30 cellular contexts compared by ENCODE assay signal in genomic region chr4:11904991-11905760, GRCh38.
DNase-seq lines count a peak whose midpoint lies in the region; ATAC-seq and TF ChIP-seq lines count a peak whose summit lies in the region.
"Had no signal": no experiment of that assay in that cellular context is flagged by ENCODE, and none has a peak within 500 bp of the region (broad histone marks: within the 10 kb centered on the region; RNA-seq: fewer than 3 reads in every experiment).

No MANE protein-coding gene starts in this region.

- no peak overlapping the region for H3K4me3 ChIP-seq in breast epithelium
- H3K4me3 ChIP-seq in mammary epithelial cell (replicated peaks in 1 of 3; ENCODE audit: insufficient read depth in 1 of 3, low read depth in 2 of 3, low read length in 3 of 3) = no peak overlapping the region
- H3K4me3 ChIP-seq in left ventricle myocardium inferior = no peak overlapping the region
- H3K4me3 ChIP-seq: ascending aorta, SK-N-MC, transverse colon had no signal

- DNase-seq in breast epithelium (ENCODE audit: low spot score in 2 of 2) (no peak), mammary epithelial cell (no peak), left ventricle myocardium inferior (no peak), omental fat pad (ENCODE audit: low spot score) (no peak), RWPE1 (ENCODE audit: low spot score) (no peak), NCI-H187 (lab: John Stamatoyannopoulos, UW) (no peak)
- DNase-seq in activated naive CD8-positive, alpha-beta T cell treated with anti-CD3 and anti-CD28 coated beads, Interleukin-2, amount 50 U/mL, for 24 hours = no peak
- DNase-seq: activated CD4-positive, CD25-positive, alpha-beta regulatory T cell treated with anti-CD3 and anti-CD28 coated beads, Interleukin-2, amount 50 U/mL, for 72 hours; activated CD8-positive, alpha-beta T cell treated with anti-CD3 and anti-CD28 coated beads for 36 hours; central memory CD4-positive, alpha-beta T cell; kidney glomerular epithelial cell; naive thymus-derived CD4-positive, alpha-beta T cell; NCI-H1436; NCI-H2107; NCI-H446; NCI-H774; occipital lobe; RPMI8226; transverse colon had no signal

- no peaks in the 10 kb centered on the region for H3K27me3 ChIP-seq in breast epithelium
- H3K27me3 ChIP-seq in mammary epithelial cell (ENCODE audit: insufficient read depth, low read length) = no peaks in the 10 kb centered on the region
- H3K27me3 ChIP-seq in left ventricle myocardium inferior (ENCODE audit: low read depth) = no peaks in the 10 kb centered on the region
- H3K27me3 ChIP-seq: ascending aorta, transverse colon had no signal

- intact Hi-C loops in breast epithelium (cut with DNase I; ENCODE audit: low total_unique reads) = no loop called here
- intact Hi-C loops in mammary epithelial cell (cut with micrococcal nuclease) = no loop called here
- intact Hi-C loops in left ventricle myocardium inferior (cut with micrococcal nuclease) = no loop called here

- no peaks in the 10 kb centered on the region for H3K36me3 Mint-ChIP-seq in activated naive CD8-positive, alpha-beta T cell treated with anti-CD3 and anti-CD28 coated beads, Interleukin-2, amount 50 U/mL, for 24 hours (ENCODE audit: low read depth)
- H3K36me3 Mint-ChIP-seq: activated naive CD8-positive, alpha-beta T cell; CD14-positive monocyte; mesothelial cell of epicardium; naive thymus-derived CD4-positive, alpha-beta T cell had no signal

- no peaks in the 10 kb centered on the region for H3K79me2 ChIP-seq in mammary epithelial cell (ENCODE audit: insufficient read depth, low read length)

- TF ChIP-seq CTCF in breast epithelium (IDR thresholded peaks at IDR 0.05) (no peak), mammary epithelial cell (conservative IDR thresholded peaks at IDR 0.05 in 1 of 2, IDR thresholded peaks at IDR 0.05 in 1 of 2; ENCODE audit: extremely low read depth in 1 of 2, insufficient read depth in 1 of 2, low read depth in 1 of 2, low read length in 2 of 2) (no peak), left ventricle myocardium inferior (IDR thresholded peaks at IDR 0.05; ENCODE audit: borderline replicate concordance) (no peak), omental fat pad (IDR thresholded peaks at IDR 0.05) (no peak), RWPE1 (conservative IDR thresholded peaks at IDR 0.05; ENCODE audit: low read depth) (no peak)

- no peak overlapping the region for H3K27ac Mint-ChIP-seq in activated naive CD8-positive, alpha-beta T cell treated with anti-CD3 and anti-CD28 coated beads, Interleukin-2, amount 50 U/mL, for 24 hours
- H3K27ac Mint-ChIP-seq: activated CD8-positive, alpha-beta T cell treated with anti-CD3 and anti-CD28 coated beads for 36 hours; activated naive CD8-positive, alpha-beta T cell; activated T-helper 2 cell treated with anti-CD3 and anti-CD28 coated beads, Interferon-gamma antibody, Interleukin-2, Interleukin-4, amounts not matched to agents 10 μg/mL and 5 μg/mL and 100 μg/mL, durations not matched to agents 14 hours and 24 hours and 36 hours; CD14-positive monocyte; dendritic cell treated with granulocyte-macrophage colony-stimulating factor and Interleukin-4, amounts not matched to agents 40 ng/mL and 50 ng/mL, for 4 days; mesothelial cell of epicardium; naive thymus-derived CD4-positive, alpha-beta T cell; T-helper 1 cell treated with Interleukin-12 subunit alpha and Interleukin-12 subunit beta and Interleukin-4 antibody, amounts not matched to agents 30 μg/mL and 1 μg/mL, for 36 hours had no signal

- no peak overlapping the region for H3K4me3 Mint-ChIP-seq in activated naive CD8-positive, alpha-beta T cell treated with anti-CD3 and anti-CD28 coated beads, Interleukin-2, amount 50 U/mL, for 24 hours
- H3K4me3 Mint-ChIP-seq: activated CD8-positive, alpha-beta T cell treated with anti-CD3 and anti-CD28 coated beads for 36 hours; activated naive CD8-positive, alpha-beta T cell; CD14-positive monocyte; dendritic cell treated with granulocyte-macrophage colony-stimulating factor and Interleukin-4, amounts not matched to agents 40 ng/mL and 50 ng/mL, for 4 days; mesothelial cell of epicardium; naive thymus-derived CD4-positive, alpha-beta T cell; T-helper 1 cell treated with Interleukin-12 subunit alpha and Interleukin-12 subunit beta and Interleukin-4 antibody, amounts not matched to agents 30 μg/mL and 1 μg/mL, for 36 hours had no signal

- no peak overlapping the region for H2AFZ ChIP-seq in mammary epithelial cell (ENCODE audit: low read depth, low read length)

- CTCF ChIA-PET in mammary epithelial cell (lab: Charles Lee; ENCODE audit: low non-redundant PET) = no interaction called here
- CTCF ChIA-PET in RWPE1 (lab: Yijun Ruan, JAX) = no interaction called here

- dilution Hi-C loops in mammary epithelial cell (cut with HindIII; ENCODE audit: low sequenced_read_pairs) = no loop called here

- WGBS in mammary epithelial cell (ENCODE audit: low coverage, missing lambda C conversion rate) = 38% methylated on average over 5 of the region's 7 CpGs

- H3K36me3 ChIP-seq in breast epithelium (no peaks in the 10 kb centered on the region), mammary epithelial cell (ENCODE audit: insufficient read depth, low read length) (no peaks in the 10 kb centered on the region), left ventricle myocardium inferior (no peaks in the 10 kb centered on the region)
- H3K36me3 ChIP-seq: ascending aorta, transverse colon had no signal

- peak overlapping the region; percentile 10 to 43 for H3K27ac ChIP-seq in breast epithelium
- H3K27ac ChIP-seq in mammary epithelial cell (ENCODE audit: insufficient read depth, low read depth, low read length) = no peak overlapping the region
- H3K27ac ChIP-seq in left ventricle myocardium inferior (replicated peaks) = peak overlapping the region; percentile 70
- no peak overlapping the region for H3K27ac ChIP-seq in RWPE1
- H3K27ac ChIP-seq: 22Rv1, ascending aorta, HL-60, SK-N-MC had no signal

- no peak overlapping the region for H3K4me2 ChIP-seq in mammary epithelial cell (ENCODE audit: insufficient read depth, low read depth, low read length)

- in situ Hi-C loops in mammary epithelial cell (cut with MboI; ENCODE audit: low sequenced_read_pairs in 2 of 2) = no loop called here

- H4K20me1 ChIP-seq in mammary epithelial cell (ENCODE audit: insufficient read depth, low read length) = no peaks in the 10 kb centered on the region

- no TSS peak for BruUV-seq in mammary epithelial cell (replicated peaks; lab: Mats Ljungman, UMichigan)

- POLR2A ChIA-PET in RWPE1 (lab: Yijun Ruan, JAX; ENCODE audit: low non-redundant PET) = no interaction called here

- H3K9ac ChIP-seq in mammary epithelial cell (ENCODE audit: insufficient read depth, low read length) = no peak overlapping the region

- no peaks in the 10 kb centered on the region for H3K4me1 Mint-ChIP-seq in activated naive CD8-positive, alpha-beta T cell treated with anti-CD3 and anti-CD28 coated beads, Interleukin-2, amount 50 U/mL, for 24 hours
- H3K4me1 Mint-ChIP-seq: naive thymus-derived CD4-positive, alpha-beta T cell had no signal

- H3K4me1 ChIP-seq in breast epithelium = no peaks in the 10 kb centered on the region
- no peaks in the 10 kb centered on the region for H3K4me1 ChIP-seq in mammary epithelial cell (ENCODE audit: insufficient read depth, low read length)
- H3K4me1 ChIP-seq in left ventricle myocardium inferior = peaks cover 27% of the 10 kb centered on the region
- H3K4me1 ChIP-seq: ascending aorta had no signal

- no peaks in the 10 kb centered on the region for H3K9me3 Mint-ChIP-seq in activated naive CD8-positive, alpha-beta T cell treated with anti-CD3 and anti-CD28 coated beads, Interleukin-2, amount 50 U/mL, for 24 hours
- H3K9me3 Mint-ChIP-seq: activated CD8-positive, alpha-beta T cell treated with anti-CD3 and anti-CD28 coated beads for 36 hours; activated T-helper 2 cell treated with anti-CD3 and anti-CD28 coated beads, Interferon-gamma antibody, Interleukin-2, Interleukin-4, amounts not matched to agents 10 μg/mL and 5 μg/mL and 100 μg/mL, durations not matched to agents 14 hours and 24 hours and 36 hours; dendritic cell treated with granulocyte-macrophage colony-stimulating factor and Interleukin-4, amounts not matched to agents 40 ng/mL and 50 ng/mL, for 4 days; mesothelial cell of epicardium; T-helper 1 cell treated with Interleukin-12 subunit alpha and Interleukin-12 subunit beta and Interleukin-4 antibody, amounts not matched to agents 30 μg/mL and 1 μg/mL, for 36 hours had no signal

- no peak for TF ChIP-seq POLR2A in breast epithelium (IDR thresholded peaks at IDR 0.05)

- H3K27me3 Mint-ChIP-seq in activated naive CD8-positive, alpha-beta T cell treated with anti-CD3 and anti-CD28 coated beads, Interleukin-2, amount 50 U/mL, for 24 hours = no peaks in the 10 kb centered on the region
- H3K27me3 Mint-ChIP-seq: activated CD8-positive, alpha-beta T cell treated with anti-CD3 and anti-CD28 coated beads for 36 hours had no signal

- ATAC-seq in omental fat pad (ENCODE audit: low FRiP score) (peak; percentile 16), GM18519 (IDR thresholded peaks at IDR 0.05; ENCODE audit: low FRiP score, unreplicated experiment) (no peak)
- no peak for ATAC-seq in activated naive CD8-positive, alpha-beta T cell treated with anti-CD3 and anti-CD28 coated beads, Interleukin-2, amount 50 U/mL, for 24 hours
- ATAC-seq: activated CD8-positive, alpha-beta T cell treated with anti-CD3 and anti-CD28 coated beads for 36 hours; naive thymus-derived CD4-positive, alpha-beta T cell had no signal

- H3K9me3 ChIP-seq in breast epithelium (no peaks in the 10 kb centered on the region), mammary epithelial cell (replicated peaks; ENCODE audit: insufficient read depth, low read length) (no peaks in the 10 kb centered on the region), left ventricle myocardium inferior (replicated peaks) (no peaks in the 10 kb centered on the region)
- H3K9me3 ChIP-seq: ascending aorta, transverse colon had no signal

Comparison
In these comparisons a context has a peak if more than half of its experiments do, and no peak if none do; other contexts are left out.
1. H3K27ac ChIP-seq: peak in breast epithelium (2 of 2) and left ventricle myocardium inferior (single experiment); none in mammary epithelial cell (single experiment) and RWPE1 (single experiment).